ENCODE assay signal across 8 cellular contexts in the genomic region with DNA sequence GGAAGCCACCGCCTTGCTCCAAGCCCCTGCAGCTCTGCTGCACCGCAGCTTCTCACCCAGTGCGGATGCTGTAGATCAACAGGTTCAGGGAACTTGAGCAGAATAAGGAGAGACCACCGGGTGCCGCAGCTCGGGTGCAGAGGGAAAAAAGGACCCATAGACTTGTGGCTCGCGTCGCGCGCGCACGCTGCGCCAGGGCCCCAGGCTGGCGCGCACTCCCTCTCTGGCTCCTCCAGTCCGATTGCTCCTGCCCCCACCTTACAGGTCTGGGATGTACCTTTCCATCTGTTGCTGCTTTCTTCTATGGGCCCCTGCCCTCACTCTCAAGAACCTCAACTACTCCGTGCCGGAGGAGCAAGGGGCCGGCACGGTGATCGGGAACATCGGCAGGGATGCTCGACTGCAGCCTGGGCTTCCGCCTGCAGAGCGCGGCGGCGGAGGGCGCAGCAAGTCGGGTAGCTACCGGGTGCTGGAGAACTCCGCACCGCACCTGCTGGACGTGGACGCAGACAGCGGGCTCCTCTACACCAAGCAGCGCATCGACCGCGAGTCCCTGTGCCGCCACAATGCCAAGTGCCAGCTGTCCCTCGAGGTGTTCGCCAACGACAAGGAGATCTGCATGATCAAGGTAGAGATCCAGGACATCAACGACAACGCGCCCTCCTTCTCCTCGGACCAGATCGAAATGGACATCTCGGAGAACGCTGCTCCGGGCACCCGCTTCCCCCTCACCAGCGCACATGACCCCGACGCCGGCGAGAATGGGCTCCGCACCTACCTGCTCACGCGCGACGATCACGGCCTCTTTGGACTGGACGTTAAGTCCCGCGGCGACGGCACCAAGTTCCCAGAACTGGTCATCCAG. TPM values are rescaled to one million over a fixed set of nuclear protein-coding genes. Genes with fewer than 3 reads are reported as not detected.
DNase-seq lines count a peak whose midpoint lies in the region; ATAC-seq lines count a peak whose summit lies in the region.

No MANE protein-coding gene starts in this region.

- no peak overlapping the region for H3K9ac ChIP-seq in rectal smooth muscle tissue (ENCODE audit: low read length)

- H3K27me3 ChIP-seq in right cardiac atrium (ENCODE audit: control insufficient read depth, insufficient read depth), result no peaks in the 10 kb centered on the region
- H3K27me3 ChIP-seq in rectal smooth muscle tissue (ENCODE audit: control insufficient read depth, insufficient read depth, low read length), result peaks cover 9% of the 10 kb centered on the region

- H3K4me1 ChIP-seq in right cardiac atrium (ENCODE audit: control insufficient read depth, insufficient read depth, low read length) (no peaks in the 10 kb centered on the region), rectal smooth muscle tissue (ENCODE audit: control insufficient read depth, insufficient read depth, low read length) (no peaks in the 10 kb centered on the region)

- H3K4me3 Mint-ChIP-seq in activated T-helper 17 cell treated with anti-CD3 and anti-CD28 coated beads, Interleukin-2, amount 50 U/mL, for 72 hours, result peak overlapping the region; percentile 70

- peaks cover 24% of the 10 kb centered on the region for H3K4me1 Mint-ChIP-seq in activated T-helper 17 cell treated with anti-CD3 and anti-CD28 coated beads, Interleukin-2, amount 50 U/mL, for 72 hours

- no peaks in the 10 kb centered on the region for H3K9me3 ChIP-seq in right cardiac atrium (ENCODE audit: control insufficient read depth, low read length)

- H3K27me3 Mint-ChIP-seq in activated T-helper 17 cell treated with anti-CD3 and anti-CD28 coated beads, Interleukin-2, amount 50 U/mL, for 72 hours, result peaks cover 57% of the 10 kb centered on the region

- H3K36me3 Mint-ChIP-seq in activated T-helper 17 cell treated with anti-CD3 and anti-CD28 coated beads, Interleukin-2, amount 50 U/mL, for 72 hours (ENCODE audit: low read depth), result no peaks in the 10 kb centered on the region

- H3K27ac Mint-ChIP-seq in activated T-helper 17 cell treated with anti-CD3 and anti-CD28 coated beads, Interleukin-2, amount 50 U/mL, for 72 hours, result no peak overlapping the region

- 3% methylated on average over 70 of the region's 70 CpGs for WGBS in right cardiac atrium

- H3K4me3 ChIP-seq in GM08714 (ENCODE audit: low read length), result peak overlapping the region; percentile 39; the same call in 1 of the 2 replicates
- H3K4me3 ChIP-seq in right cardiac atrium (ENCODE audit: low read length), result peak overlapping the region; percentile 75
- H3K4me3 ChIP-seq in rectal smooth muscle tissue (ENCODE audit: low read length), result peak overlapping the region; percentile 69

- peaks cover 4% of the 10 kb centered on the region for H3K9me3 Mint-ChIP-seq in activated T-helper 17 cell treated with anti-CD3 and anti-CD28 coated beads, Interleukin-2, amount 50 U/mL, for 72 hours

- intact Hi-C loops in right cardiac atrium (cut with DNase I), result no loop called here

- H3K27ac ChIP-seq in right cardiac atrium (ENCODE audit: low read length), result peak overlapping the region; percentile 21
- H3K27ac ChIP-seq in rectal smooth muscle tissue (ENCODE audit: low read depth, low read length), result no peak overlapping the region

- no peak for ATAC-seq in activated T-helper 17 cell treated with anti-CD3 and anti-CD28 coated beads, Interleukin-2, amount 50 U/mL, for 72 hours (replicated peaks)
- ATAC-seq in right cardiac atrium, result no peak

- no peaks in the 10 kb centered on the region for H3K36me3 ChIP-seq in rectal smooth muscle tissue (ENCODE audit: control insufficient read depth, insufficient read depth, low read length)

- DNase-seq in right cardiac atrium (peak; percentile 17 to 58 (median 49)), kidney glomerular epithelial cell (lab: John Stamatoyannopoulos, UW) (no peak), germinal center (ENCODE audit: low spot score) (no peak), MV-4-11 (lab: John Stamatoyannopoulos, UW) (no peak)
- no peak for DNase-seq in stimulated activated CD4-positive, alpha-beta T cell treated with anti-CD3 and anti-CD28 coated beads, Interleukin-12 subunit alpha, Interleukin-12 subunit beta, amount 100 ng/mL, for 4 hours

RNA-seq across cellular contexts. Expression of a gene that starts 1.0 kb away (rescaled TPM):
- total RNA-seq in activated T-helper 17 cell treated with anti-CD3 and anti-CD28 coated beads, Interleukin-2, amount 50 U/mL, for 72 hours, result not detected
- total RNA-seq in right cardiac atrium, result 1 to 10 TPM; 4.2 to 6.0 (median 5.4) TPM
- 1.3 TPM for polyA plus RNA-seq in right cardiac atrium

Comparison
In these comparisons a context has a peak if more than half of its experiments do, and no peak if none do; other contexts are left out.
1. DNase-seq: peak in right cardiac atrium (3 of 3); none in kidney glomerular epithelial cell (single experiment), germinal center (single experiment), MV-4-11 (single experiment) and stimulated activated CD4-positive, alpha-beta T cell treated with anti-CD3 and anti-CD28 coated beads, Interleukin-12 subunit alpha, Interleukin-12 subunit beta, amount 100 ng/mL, for 4 hours (single experiment).
2. RNA of a gene that starts 1.0 kb away (total RNA-seq): 4.2 to 6.0 TPM in right cardiac atrium; not detected in activated T-helper 17 cell treated with anti-CD3 and anti-CD28 coated beads, Interleukin-2, amount 50 U/mL, for 72 hours; every median in the first group is over 4 times any median in the second.
3. Peak in every context shown above with its lines, with median percentiles within 50 percentile points of each other: H3K4me3 ChIP-seq.